In the genomic region with DNA sequence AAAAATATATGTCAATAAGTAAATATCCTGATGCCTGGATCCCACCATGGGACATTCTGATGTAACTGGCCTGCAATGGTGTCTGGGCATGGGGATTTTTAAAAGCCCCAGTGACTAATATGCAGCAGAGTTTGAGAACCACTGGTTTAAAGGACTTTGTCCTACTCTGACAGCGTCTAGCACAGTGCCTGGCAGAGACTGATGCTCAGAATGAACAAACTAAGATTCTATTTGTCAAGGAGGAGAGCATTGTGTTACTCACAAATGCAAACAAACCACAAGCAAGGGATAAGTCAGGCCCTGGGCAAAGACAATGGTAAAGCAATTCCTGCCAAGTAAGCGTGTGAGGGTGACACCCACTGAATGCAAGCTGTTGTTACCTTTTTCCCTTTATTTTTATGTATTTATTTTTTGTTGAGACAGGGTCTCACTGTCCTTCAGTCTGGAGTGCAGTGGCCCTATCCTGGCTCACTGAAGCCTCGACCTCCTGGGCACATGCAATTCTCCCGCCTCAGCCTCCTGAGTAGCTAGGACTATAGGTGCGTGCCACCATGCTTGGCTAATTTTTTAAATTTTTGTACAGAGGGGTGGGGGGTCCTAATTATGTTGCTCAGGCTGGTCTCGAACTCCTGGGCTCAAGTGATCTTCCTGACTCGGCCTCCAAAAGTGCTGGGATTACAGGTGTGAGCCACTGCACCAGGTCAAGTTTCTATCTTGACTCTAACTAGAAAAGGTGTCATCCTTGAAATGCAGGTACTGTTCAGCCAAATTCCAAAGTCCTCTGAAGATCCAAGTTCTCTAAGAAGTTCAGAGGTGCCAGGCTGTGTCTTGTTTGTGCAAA, we compare ENCODE assay signal across 8 cellular contexts. TPM values are rescaled to one million over a fixed set of nuclear protein-coding genes. Genes with fewer than 3 reads are reported as not detected.
A peak's percentile ranks its signal among the peaks of the same experiment; 100 is the strongest.
DNase-seq lines count a peak whose midpoint lies in the region; ATAC-seq and TF ChIP-seq lines count a peak whose summit lies in the region.

No MANE protein-coding gene starts in this region.

- in situ Hi-C loops in transverse colon (cut with MboI; ENCODE audit: low pct_ligation_motif_present in 1 of 4, low pct_unique_long_range_greater_than_20kb in 1 of 4, low sequenced_read_pairs in 3 of 4), result no loop called here

- intact Hi-C loops in left ventricle myocardium inferior (cut with micrococcal nuclease), result no loop called here
- intact Hi-C loops in cardiac septum (cut with DNase I), result no loop called here
- intact Hi-C loops in lower lobe of right lung (cut with DNase I), result no loop called here
- intact Hi-C loops in transverse colon (cut with DNase I; ENCODE audit: low total_unique reads), result no loop called here

- H3K4me1 ChIP-seq in left ventricle myocardium inferior (peaks cover 46% of the 10 kb centered on the region), lower lobe of right lung (peaks cover 30% of the 10 kb centered on the region), transverse colon (peaks cover 29 to 39% (median 31%) of the 10 kb centered on the region in 4 donors)

- H3K27me3 ChIP-seq in left ventricle myocardium inferior (ENCODE audit: low read depth), result no peaks in the 10 kb centered on the region
- no peaks in the 10 kb centered on the region for H3K27me3 ChIP-seq in lower lobe of right lung (ENCODE audit: low read depth)
- H3K27me3 ChIP-seq in transverse colon, result no peaks in the 10 kb centered on the region

- TF ChIP-seq EP300 in transverse colon (IDR thresholded peaks at IDR 0.05; ENCODE audit: low read depth), result no peak

- H3K4me3 ChIP-seq in left ventricle myocardium inferior (peak overlapping the region; percentile 99), lower lobe of right lung (peak overlapping the region; percentile 98), transverse colon (peak overlapping the region in 2 of 4 donors; percentile 70 to 95)

- no peak for TF ChIP-seq POLR2A in transverse colon (IDR thresholded peaks at IDR 0.05)

- DNase-seq in left ventricle myocardium inferior (no peak), cardiac septum (ENCODE audit: low spot score) (no peak), lower lobe of right lung (no peak), transverse colon (peak; percentile 28), HCEC 1CT (no peak), NCI-H2227 (lab: John Stamatoyannopoulos, UW; ENCODE audit: unreplicated experiment) (no peak), HUDEP-2 (lab: John Stamatoyannopoulos, UW; ENCODE audit: unreplicated experiment in 76 of 76) (no peak)

- no peak for TF ChIP-seq CTCF in left ventricle myocardium inferior (IDR thresholded peaks at IDR 0.05; ENCODE audit: borderline replicate concordance)
- TF ChIP-seq CTCF in lower lobe of right lung (IDR thresholded peaks at IDR 0.05), result no peak
- no peak for TF ChIP-seq CTCF in transverse colon (IDR thresholded peaks at IDR 0.05)

- H3K27ac ChIP-seq in left ventricle myocardium inferior (replicated peaks), result peak overlapping the region; percentile 96
- H3K27ac ChIP-seq in angular gyrus (ENCODE audit: low read depth, low read length), result peak overlapping the region; percentile 72
- peak overlapping the region; percentile 92 for H3K27ac ChIP-seq in lower lobe of right lung
- peak overlapping the region; percentile 84 to 95 (median 93) for H3K27ac ChIP-seq in transverse colon

- WGBS in transverse colon (ENCODE audit: low coverage in 1 of 2), 2 donors, result 75 to 82% methylated on average over 5 to 7 of the region's 7 CpGs

- H3K9me3 ChIP-seq in left ventricle myocardium inferior (replicated peaks), result peaks cover 27% of the 10 kb centered on the region
- peaks cover 22% of the 10 kb centered on the region for H3K9me3 ChIP-seq in lower lobe of right lung
- H3K9me3 ChIP-seq in transverse colon, result peaks cover 19 to 22% of the 10 kb centered on the region in 2 donors

- H3K36me3 ChIP-seq in left ventricle myocardium inferior (peaks cover 4% of the 10 kb centered on the region), lower lobe of right lung (no peaks in the 10 kb centered on the region), transverse colon (no peaks in the 10 kb centered on the region)

- ATAC-seq in lower lobe of right lung, result no peak

RNA-seq across cellular contexts. Expression of gene GPD1L, which starts 0.9 kb away (rescaled TPM):
- 437 TPM for total RNA-seq in left ventricle myocardium inferior
- 161 TPM for total RNA-seq in cardiac septum
- total RNA-seq in lower lobe of right lung, result 77.9 TPM
- 100 to 1,000 TPM in 1 of 4 donors, 10 to 100 TPM in 3; 35.6 to 107 (median 66.5) TPM for total RNA-seq in transverse colon
